Comparison of ENCODE assay signal across 12 cellular contexts in the genomic region with DNA sequence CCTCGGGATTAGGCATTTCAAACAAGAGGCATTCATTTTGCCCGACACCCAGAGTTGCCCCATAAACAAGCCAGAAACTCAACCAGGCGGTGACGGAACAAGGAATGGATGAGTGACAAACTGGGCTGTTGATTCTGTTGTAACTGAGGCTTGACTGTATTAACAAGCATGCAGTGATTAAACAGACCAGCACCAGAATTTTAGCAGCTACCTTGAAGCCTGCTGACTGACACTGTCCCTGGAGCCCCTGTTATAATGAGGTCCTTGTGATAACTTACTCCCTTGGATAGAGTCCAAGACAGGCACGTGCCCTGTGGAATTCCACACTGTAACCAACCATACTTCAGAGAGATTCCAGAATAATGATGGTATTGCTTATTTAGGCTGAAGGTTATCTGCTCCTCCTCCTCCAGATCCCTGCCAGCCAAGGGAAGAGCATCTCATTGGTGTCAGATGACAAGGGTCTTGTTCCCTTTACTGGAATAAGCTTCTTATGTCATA.
DNase-seq lines count a peak whose midpoint lies in the region; ATAC-seq and TF ChIP-seq lines count a peak whose summit lies in the region.
"Had no signal": no experiment of that assay in that cellular context is flagged by ENCODE, and none has a peak within 500 bp of the region (broad histone marks: within the 10 kb centered on the region; RNA-seq: fewer than 3 reads in every experiment).

No MANE protein-coding gene starts in this region.

- H3K36me3 ChIP-seq in WERI-Rb-1 (no peaks in the 10 kb centered on the region), kidney epithelial cell (ENCODE audit: control insufficient read depth, insufficient read depth, low read length) (no peaks in the 10 kb centered on the region)

- ATAC-seq in HG03439 (IDR thresholded peaks at IDR 0.05; ENCODE audit: unreplicated experiment) (no peak), HG03432 (IDR thresholded peaks at IDR 0.05; ENCODE audit: unreplicated experiment) (no peak)
- ATAC-seq: activated T-helper 17 cell treated with anti-CD3 and anti-CD28 coated beads, Interleukin-2, amount 50 U/mL, for 72 hours; foreskin keratinocyte; natural killer cell treated with Interleukin-12 subunit alpha and Interleukin-12 subunit beta and Interleukin-15 and Interleukin-18, amount 100 ng/mL, for 72 hours had no signal

- no peak overlapping the region for H3K4me3 ChIP-seq in AG09309 (ENCODE audit: control insufficient read depth, low read depth, low read length)
- no peak overlapping the region for H3K4me3 ChIP-seq in WERI-Rb-1 (ENCODE audit: low read depth, low read length)
- H3K4me3 ChIP-seq in kidney epithelial cell (ENCODE audit: low read depth, low read length), result no peak overlapping the region

- peak overlapping the region; percentile 67 for H3K27ac ChIP-seq in WERI-Rb-1
- H3K27ac ChIP-seq: foreskin keratinocyte had no signal

- H3K27me3 ChIP-seq in WERI-Rb-1 (ENCODE audit: insufficient read depth, low read depth, severe bottlenecking) (no peaks in the 10 kb centered on the region), kidney epithelial cell (ENCODE audit: control insufficient read depth, insufficient read depth, low read length) (no peaks in the 10 kb centered on the region)
- H3K27me3 ChIP-seq: foreskin keratinocyte had no signal

- H3K27me3 Mint-ChIP-seq in progenitor cell of endocrine pancreas, result no peaks in the 10 kb centered on the region
- H3K27me3 Mint-ChIP-seq in activated T-helper 1 cell treated with anti-CD3 and anti-CD28 coated beads, Interleukin-12 subunit alpha, Interleukin-12 subunit beta, Interleukin-2, Interleukin-4 antibody, amounts not matched to agents 30 ng/mL and 10 ng/mL and 1 ng/mL, durations not matched to agents 14 hours and 24 hours and 36 hours (ENCODE audit: insufficient read depth), result no peaks in the 10 kb centered on the region
- H3K27me3 Mint-ChIP-seq: activated T-helper 17 cell treated with anti-CD3 and anti-CD28 coated beads, Interleukin-2, amount 50 U/mL, for 72 hours; natural killer cell treated with Interleukin-12 subunit alpha and Interleukin-12 subunit beta and Interleukin-15 and Interleukin-18, amount 100 ng/mL, for 72 hours had no signal

- H3K9me3 ChIP-seq in WERI-Rb-1 (ENCODE audit: severe bottlenecking), result no peaks in the 10 kb centered on the region

- no peaks in the 10 kb centered on the region for H3K9me3 Mint-ChIP-seq in progenitor cell of endocrine pancreas (ENCODE audit: low read depth)
- no peaks in the 10 kb centered on the region for H3K9me3 Mint-ChIP-seq in activated T-helper 1 cell treated with anti-CD3 and anti-CD28 coated beads, Interleukin-12 subunit alpha, Interleukin-12 subunit beta, Interleukin-2, Interleukin-4 antibody, amounts not matched to agents 30 ng/mL and 10 ng/mL and 1 ng/mL, durations not matched to agents 14 hours and 24 hours and 36 hours
- H3K9me3 Mint-ChIP-seq: activated T-helper 17 cell treated with anti-CD3 and anti-CD28 coated beads, Interleukin-2, amount 50 U/mL, for 72 hours; natural killer cell treated with Interleukin-12 subunit alpha and Interleukin-12 subunit beta and Interleukin-15 and Interleukin-18, amount 100 ng/mL, for 72 hours had no signal

- no peaks in the 10 kb centered on the region for H3K36me3 Mint-ChIP-seq in progenitor cell of endocrine pancreas (ENCODE audit: insufficient read depth)
- H3K36me3 Mint-ChIP-seq in activated T-helper 1 cell treated with anti-CD3 and anti-CD28 coated beads, Interleukin-12 subunit alpha, Interleukin-12 subunit beta, Interleukin-2, Interleukin-4 antibody, amounts not matched to agents 30 ng/mL and 10 ng/mL and 1 ng/mL, durations not matched to agents 14 hours and 24 hours and 36 hours (ENCODE audit: low read depth), result no peaks in the 10 kb centered on the region
- H3K36me3 Mint-ChIP-seq: natural killer cell treated with Interleukin-12 subunit alpha and Interleukin-12 subunit beta and Interleukin-15 and Interleukin-18, amount 100 ng/mL, for 72 hours had no signal

- no peak overlapping the region for H3K27ac Mint-ChIP-seq in progenitor cell of endocrine pancreas
- H3K27ac Mint-ChIP-seq in activated T-helper 1 cell treated with anti-CD3 and anti-CD28 coated beads, Interleukin-12 subunit alpha, Interleukin-12 subunit beta, Interleukin-2, Interleukin-4 antibody, amounts not matched to agents 30 ng/mL and 10 ng/mL and 1 ng/mL, durations not matched to agents 14 hours and 24 hours and 36 hours, result no peak overlapping the region

- peaks cover 9% of the 10 kb centered on the region for H3K4me1 Mint-ChIP-seq in progenitor cell of endocrine pancreas (ENCODE audit: low read depth)
- H3K4me1 Mint-ChIP-seq in activated T-helper 1 cell treated with anti-CD3 and anti-CD28 coated beads, Interleukin-12 subunit alpha, Interleukin-12 subunit beta, Interleukin-2, Interleukin-4 antibody, amounts not matched to agents 30 ng/mL and 10 ng/mL and 1 ng/mL, durations not matched to agents 14 hours and 24 hours and 36 hours (ENCODE audit: low read depth), result peaks cover 8% of the 10 kb centered on the region

- intact Hi-C loops in activated T-helper 1 cell treated with anti-CD3 and anti-CD28 coated beads, Interleukin-12 subunit alpha, Interleukin-12 subunit beta, Interleukin-2, Interleukin-4 antibody, amounts not matched to agents 30 ng/mL and 10 ng/mL and 1 ng/mL, durations not matched to agents 14 hours and 24 hours and 36 hours (cut with micrococcal nuclease), result no loop called here

- peak; percentile 46 for DNase-seq in AG09309 (ENCODE audit: low read depth)
- DNase-seq in HS-5 (ENCODE audit: low read depth), result peak; percentile 88
- DNase-seq in WERI-Rb-1, result no peak
- peak; percentile 42 for DNase-seq in kidney epithelial cell (ENCODE audit: low read depth)
- no peak for DNase-seq in progenitor cell of endocrine pancreas (ENCODE audit: low spot score, unreplicated experiment)
- DNase-seq in activated T-helper 1 cell treated with anti-CD3 and anti-CD28 coated beads, Interleukin-12 subunit alpha, Interleukin-12 subunit beta, Interleukin-2, Interleukin-4 antibody, amounts not matched to agents 30 ng/mL and 10 ng/mL and 1 ng/mL, durations not matched to agents 14 hours and 24 hours and 36 hours (ENCODE audit: low spot score), result no peak
- DNase-seq: DND-41, foreskin keratinocyte had no signal

- TF ChIP-seq CTCF in AG09309 (IDR thresholded peaks at IDR 0.05; ENCODE audit: control insufficient read depth, insufficient read depth, low read depth, low read length, missing control alignments) (no peak), WERI-Rb-1 (IDR thresholded peaks at IDR 0.05; ENCODE audit: low read depth, low read length) (no peak), kidney epithelial cell (IDR thresholded peaks at IDR 0.05; ENCODE audit: insufficient read depth, low read length, poor library complexity, severe bottlenecking) (no peak), progenitor cell of endocrine pancreas (IDR thresholded peaks at IDR 0.05; ENCODE audit: unreplicated experiment) (no peak)

- no peak overlapping the region for H3K4me3 Mint-ChIP-seq in progenitor cell of endocrine pancreas (ENCODE audit: low read depth)
- no peak overlapping the region for H3K4me3 Mint-ChIP-seq in activated T-helper 1 cell treated with anti-CD3 and anti-CD28 coated beads, Interleukin-12 subunit alpha, Interleukin-12 subunit beta, Interleukin-2, Interleukin-4 antibody, amounts not matched to agents 30 ng/mL and 10 ng/mL and 1 ng/mL, durations not matched to agents 14 hours and 24 hours and 36 hours
- H3K4me3 Mint-ChIP-seq: activated T-helper 17 cell treated with anti-CD3 and anti-CD28 coated beads, Interleukin-2, amount 50 U/mL, for 72 hours had no signal

Comparison
In these comparisons a context has a peak if more than half of its experiments do, and no peak if none do; other contexts are left out.
1. DNase-seq: peak in AG09309 (single experiment), HS-5 (single experiment) and kidney epithelial cell (single experiment); none in WERI-Rb-1 (single experiment), progenitor cell of endocrine pancreas (single experiment) and activated T-helper 1 cell treated with anti-CD3 and anti-CD28 coated beads, Interleukin-12 subunit alpha, Interleukin-12 subunit beta, Interleukin-2, Interleukin-4 antibody, amounts not matched to agents 30 ng/mL and 10 ng/mL and 1 ng/mL, durations not matched to agents 14 hours and 24 hours and 36 hours (single experiment).